In genomic region chr15:65285291-65286068, GRCh38 we compare ENCODE assay signal across 9 cellular contexts. TPM values are rescaled to one million over a fixed set of nuclear protein-coding genes. Genes with fewer than 3 reads are reported as not detected.
A peak's percentile ranks its signal among the peaks of the same experiment; 100 is the strongest.
DNase-seq lines count a peak whose midpoint lies in the region; ATAC-seq and TF ChIP-seq lines count a peak whose summit lies in the region.
"Had no signal": no experiment of that assay in that cellular context is flagged by ENCODE, and none has a peak within 500 bp of the region (broad histone marks: within the 10 kb centered on the region; RNA-seq: fewer than 3 reads in every experiment).

No MANE protein-coding gene starts in this region.

- H3K36me3 Mint-ChIP-seq in HFFc6 (ENCODE audit: low read depth), result no peaks in the 10 kb centered on the region
- H3K36me3 Mint-ChIP-seq in activated CD8-positive, alpha-beta T cell treated with anti-CD3 and anti-CD28 coated beads for 36 hours (ENCODE audit: low read depth), result peaks cover 16% of the 10 kb centered on the region

- H3K9me3 ChIP-seq in iPS-15b (ENCODE audit: control insufficient read depth, insufficient read depth, low read length), result no peaks in the 10 kb centered on the region
- no peaks in the 10 kb centered on the region for H3K9me3 ChIP-seq in stomach

- H3K4me1 ChIP-seq in iPS-15b (ENCODE audit: control insufficient read depth, insufficient read depth, low read length), result peaks cover 8% of the 10 kb centered on the region
- peaks cover 9 to 38% (median 26%) of the 10 kb centered on the region in 4 donors for H3K4me1 ChIP-seq in stomach

- H3K27me3 ChIP-seq in iPS-15b (ENCODE audit: control insufficient read depth, insufficient read depth, low read length), result peaks cover 24% of the 10 kb centered on the region
- H3K27me3 ChIP-seq in stomach, result no peaks in the 10 kb centered on the region

- 68 to 72% (median 70%) methylated on average over 10 of the region's 10 CpGs for WGBS in stomach, 5 donors

- DNase-seq in HFFc6, result peak; percentile 18
- no peak for DNase-seq in activated CD8-positive, alpha-beta T cell treated with anti-CD3 and anti-CD28 coated beads for 36 hours
- DNase-seq in stomach, result no peak
- no peak for DNase-seq in NOMO-1 treated with dmso at 0.1 percent for 144 hours (lab: John Stamatoyannopoulos, UW; ENCODE audit: unreplicated experiment)
- DNase-seq in retina, result no peak
- DNase-seq: NCI-H146 had no signal

- CTCF ChIA-PET in activated CD8-positive, alpha-beta T cell treated with anti-CD3 and anti-CD28 coated beads for 36 hours (lab: Charles Lee), result interaction anchor here (0.7 to 4.0 kb wide), 12 partner anchors 8 to 184 kb away, joined by 3 to 26 read pairs (median 7); partner anchors contain the start of genes CILP, CLPX and RNU5B-1

- TF ChIP-seq EP300 in stomach (IDR thresholded peaks at IDR 0.05), result no peak

- no peaks in the 10 kb centered on the region; the same call in 1 of the 2 replicates for H3K27me3 Mint-ChIP-seq in HFFc6 (ENCODE audit: insufficient read depth)
- H3K27me3 Mint-ChIP-seq in activated CD8-positive, alpha-beta T cell treated with anti-CD3 and anti-CD28 coated beads for 36 hours, result no peaks in the 10 kb centered on the region

- H3K9me3 Mint-ChIP-seq in HFFc6, result no peaks in the 10 kb centered on the region
- no peaks in the 10 kb centered on the region for H3K9me3 Mint-ChIP-seq in activated CD8-positive, alpha-beta T cell treated with anti-CD3 and anti-CD28 coated beads for 36 hours

- H3K27ac ChIP-seq in stomach, result peak overlapping the region; percentile 91 to 94 (median 92)

- TF ChIP-seq CTCF in HFFc6 (IDR thresholded peaks at IDR 0.05), result no peak
- no peak for TF ChIP-seq CTCF in activated CD8-positive, alpha-beta T cell treated with anti-CD3 and anti-CD28 coated beads for 36 hours (IDR thresholded peaks at IDR 0.05)
- TF ChIP-seq CTCF in stomach (IDR thresholded peaks at IDR 0.05), result no peak

- peaks cover 15% of the 10 kb centered on the region for H3K4me1 Mint-ChIP-seq in HFFc6 (ENCODE audit: low read depth)
- peaks cover 32% of the 10 kb centered on the region for H3K4me1 Mint-ChIP-seq in activated CD8-positive, alpha-beta T cell treated with anti-CD3 and anti-CD28 coated beads for 36 hours (ENCODE audit: low read depth)

- H3K4me3 ChIP-seq in iPS-15b (ENCODE audit: low read depth, low read length), result peak overlapping the region; percentile 71
- peak overlapping the region; percentile 71 to 76 (median 73) for H3K4me3 ChIP-seq in stomach

- peak overlapping the region; percentile 86 for H3K4me3 Mint-ChIP-seq in HFFc6
- peak overlapping the region; percentile 87 for H3K4me3 Mint-ChIP-seq in activated CD8-positive, alpha-beta T cell treated with anti-CD3 and anti-CD28 coated beads for 36 hours

- POLR2A ChIA-PET in activated CD8-positive, alpha-beta T cell treated with anti-CD3 and anti-CD28 coated beads for 36 hours (lab: Charles Lee), result interaction anchor here (0.9 to 7.5 kb wide), 14 partner anchors 10 to 296 kb away, joined by 3 to 80 read pairs (median 7); partner anchors contain the start of genes CLPX, RNU5A-1, RNU5B-1 and SPG21

- H3K36me3 ChIP-seq in iPS-15b (ENCODE audit: control insufficient read depth, insufficient read depth, low read length) (no peaks in the 10 kb centered on the region), stomach (peaks cover 0 to 5% (median 0%) of the 10 kb centered on the region in 4 donors)

- H3K27ac Mint-ChIP-seq in HFFc6, result peak overlapping the region; percentile 66
- H3K27ac Mint-ChIP-seq in activated CD8-positive, alpha-beta T cell treated with anti-CD3 and anti-CD28 coated beads for 36 hours, result peak overlapping the region; percentile 90

- H3K9ac ChIP-seq in iPS-15b (ENCODE audit: low read depth, low read length), result no peak overlapping the region

- ATAC-seq in activated CD8-positive, alpha-beta T cell treated with anti-CD3 and anti-CD28 coated beads for 36 hours, result no peak
- no peak for ATAC-seq in HG03571 (IDR thresholded peaks at IDR 0.05; ENCODE audit: unreplicated experiment)

- TF ChIP-seq POLR2A in stomach (IDR thresholded peaks at IDR 0.05), result no peak

- intact Hi-C loops in activated CD8-positive, alpha-beta T cell treated with anti-CD3 and anti-CD28 coated beads for 36 hours (cut with micrococcal nuclease), result no loop called here
- intact Hi-C loops in stomach (cut with DNase I; ENCODE audit: low total_unique reads), result no loop called here

RNA-seq across cellular contexts. Expression of gene PARP16, which starts 1.2 kb away (rescaled TPM):
- 1 to 10 TPM; 4.1 to 5.1 (median 4.4) TPM for total RNA-seq in HFFc6 (2021; fragmentation: NEBNext Ultra II Directional; extraction: Animal tissue kit (Norgen Biotek cat#: 25700))
- total RNA-seq in activated CD8-positive, alpha-beta T cell treated with anti-CD3 and anti-CD28 coated beads for 36 hours, result 10 to 100 TPM; 17.9 to 20.5 TPM
- 10 to 100 TPM in 2 of 5 donors, 1 to 10 TPM in 3; 2.6 to 17.5 (median 6.1) TPM for total RNA-seq in stomach
- 1 to 10 TPM; 5.3 to 8.6 (median 7.4) TPM for polyA plus RNA-seq in stomach

RNA-seq across cellular contexts. Expression of gene RNU5A-1, which starts 10.4 kb away (rescaled TPM):
- not detected for total RNA-seq in HFFc6 (2021; fragmentation: NEBNext Ultra II Directional; extraction: Animal tissue kit (Norgen Biotek cat#: 25700))
- not detected for total RNA-seq in activated CD8-positive, alpha-beta T cell treated with anti-CD3 and anti-CD28 coated beads for 36 hours
- total RNA-seq in stomach, result not detected
- polyA plus RNA-seq in stomach, result not detected
- total RNA-seq: renal cortical epithelial cell had no signal

RNA-seq across cellular contexts. Expression of gene RNU5B-1, which starts 19.0 kb away (rescaled TPM):
- total RNA-seq in HFFc6 (2021; fragmentation: NEBNext Ultra II Directional; extraction: Animal tissue kit (Norgen Biotek cat#: 25700)), result 10 to 100 TPM in 2 of 6 experiments, 1 to 10 TPM in 1, not detected in 3; 8.6 to 18.0 (median 10.5) TPM
- total RNA-seq in activated CD8-positive, alpha-beta T cell treated with anti-CD3 and anti-CD28 coated beads for 36 hours, result not detected
- total RNA-seq in stomach, result not detected
- not detected for polyA plus RNA-seq in stomach
- total RNA-seq: renal cortical epithelial cell had no signal
